In genomic region chr10:133162178-133162909, GRCh38 we compare ENCODE assay signal across 15 cellular contexts. TPM values are rescaled to one million over a fixed set of nuclear protein-coding genes. Genes with fewer than 3 reads are reported as not detected.
A peak's percentile ranks its signal among the peaks of the same experiment; 100 is the strongest.
DNase-seq lines count a peak whose midpoint lies in the region; ATAC-seq and TF ChIP-seq lines count a peak whose summit lies in the region.
"Had no signal": no experiment of that assay in that cellular context is flagged by ENCODE, and none has a peak within 500 bp of the region (broad histone marks: within the 10 kb centered on the region; RNA-seq: fewer than 3 reads in every experiment).

No MANE protein-coding gene starts in this region.

- H3K4me2 ChIP-seq in MM.1S (ENCODE audit: low read depth, low read length), result no peak overlapping the region

- no peaks in the 10 kb centered on the region for H3K9me3 ChIP-seq in upper lobe of right lung
- H3K9me3 ChIP-seq in MM.1S (replicated peaks; ENCODE audit: insufficient read depth, low read length), result no peaks in the 10 kb centered on the region
- H3K9me3 ChIP-seq in transverse colon, result no peaks in the 10 kb centered on the region
- H3K9me3 ChIP-seq: SJCRH30 had no signal

- H3F3A ChIP-seq in MM.1S (ENCODE audit: insufficient read depth, low read length), result no peaks in the 10 kb centered on the region

- no peaks in the 10 kb centered on the region for H4K20me1 ChIP-seq in MM.1S (ENCODE audit: insufficient read depth, low read length)

- H3K36me3 Mint-ChIP-seq in chondrocyte (ENCODE audit: low read depth), result no peaks in the 10 kb centered on the region
- peaks cover 7% of the 10 kb centered on the region for H3K36me3 Mint-ChIP-seq in mesothelial cell of epicardium
- no peaks in the 10 kb centered on the region for H3K36me3 Mint-ChIP-seq in activated T-cell treated with anti-CD3 and anti-CD28 coated beads, Interleukin-2, amount 50 U/mL, for 72 hours (ENCODE audit: insufficient read depth in 2 of 2)
- H3K36me3 Mint-ChIP-seq: activated naive CD8-positive, alpha-beta T cell treated with anti-CD3 and anti-CD28 coated beads, Interleukin-2, amount 10 ng/mL, durations not matched to agents 7 days and 5 days had no signal

- no peaks in the 10 kb centered on the region for H3K36me3 ChIP-seq in upper lobe of right lung
- no peaks in the 10 kb centered on the region for H3K36me3 ChIP-seq in MM.1S (replicated peaks; ENCODE audit: insufficient read depth, low read length)
- no peaks in the 10 kb centered on the region for H3K36me3 ChIP-seq in transverse colon
- H3K36me3 ChIP-seq: SJCRH30 had no signal

- H3K27ac Mint-ChIP-seq in chondrocyte (ENCODE audit: unreplicated experiment) (no peak overlapping the region), mesothelial cell of epicardium (no peak overlapping the region)
- no peak overlapping the region for H3K27ac Mint-ChIP-seq in activated T-cell treated with anti-CD3 and anti-CD28 coated beads, Interleukin-2, amount 50 U/mL, for 72 hours
- H3K27ac Mint-ChIP-seq: activated naive CD8-positive, alpha-beta T cell treated with anti-CD3 and anti-CD28 coated beads, Interleukin-2, amount 10 ng/mL, durations not matched to agents 7 days and 5 days; stimulated activated naive CD8-positive, alpha-beta T cell treated with anti-CD3 and anti-CD28 coated beads, Interleukin-15, amount 100 ng/mL, for 72 hours had no signal

- H3K4me3 ChIP-seq in upper lobe of right lung (no peak overlapping the region), MM.1S (ENCODE audit: low read length) (no peak overlapping the region), transverse colon (no peak overlapping the region)
- H3K4me3 ChIP-seq: SJCRH30 had no signal

- H3K27ac ChIP-seq in upper lobe of right lung (no peak overlapping the region), MM.1S (ENCODE audit: low read length) (no peak overlapping the region), transverse colon (no peak overlapping the region)
- H3K27ac ChIP-seq: SJCRH30 had no signal

- H3K4me3 Mint-ChIP-seq in chondrocyte (ENCODE audit: unreplicated experiment) (no peak overlapping the region), mesothelial cell of epicardium (peak overlapping the region; percentile 10)
- H3K4me3 Mint-ChIP-seq in activated T-cell treated with anti-CD3 and anti-CD28 coated beads, Interleukin-2, amount 50 U/mL, for 72 hours, result no peak overlapping the region
- H3K4me3 Mint-ChIP-seq: activated naive CD8-positive, alpha-beta T cell treated with anti-CD3 and anti-CD28 coated beads, Interleukin-2, amount 10 ng/mL, durations not matched to agents 7 days and 5 days; stimulated activated naive CD8-positive, alpha-beta T cell treated with anti-CD3 and anti-CD28 coated beads, Interleukin-15, amount 100 ng/mL, for 72 hours had no signal

- H3K4me1 ChIP-seq in upper lobe of right lung, result peaks cover 7% of the 10 kb centered on the region
- no peaks in the 10 kb centered on the region for H3K4me1 ChIP-seq in MM.1S (ENCODE audit: low read length)
- peaks cover 0 to 15% (median 12%) of the 10 kb centered on the region in 4 donors for H3K4me1 ChIP-seq in transverse colon

- H3K9me3 Mint-ChIP-seq in chondrocyte (ENCODE audit: low read depth), result no peaks in the 10 kb centered on the region
- H3K9me3 Mint-ChIP-seq in mesothelial cell of epicardium, result no peaks in the 10 kb centered on the region
- H3K9me3 Mint-ChIP-seq in activated T-cell treated with anti-CD3 and anti-CD28 coated beads, Interleukin-2, amount 50 U/mL, for 72 hours, result no peaks in the 10 kb centered on the region
- H3K9me3 Mint-ChIP-seq: activated naive CD8-positive, alpha-beta T cell treated with anti-CD3 and anti-CD28 coated beads, Interleukin-2, amount 10 ng/mL, durations not matched to agents 7 days and 5 days; stimulated activated naive CD8-positive, alpha-beta T cell treated with anti-CD3 and anti-CD28 coated beads, Interleukin-15, amount 100 ng/mL, for 72 hours had no signal

- ATAC-seq in upper lobe of right lung, result peak; percentile 13
- no peak for ATAC-seq in activated T-cell treated with anti-CD3 and anti-CD28 coated beads, Interleukin-2, amount 50 U/mL, for 72 hours (replicated peaks in 1 of 2)
- ATAC-seq: stimulated activated naive CD8-positive, alpha-beta T cell treated with anti-CD3 and anti-CD28 coated beads, Interleukin-15, amount 100 ng/mL, for 72 hours had no signal

- TF ChIP-seq CTCF in chondrocyte (IDR thresholded peaks at IDR 0.05), result no peak
- TF ChIP-seq CTCF in mesothelial cell of epicardium (IDR thresholded peaks at IDR 0.05; ENCODE audit: unreplicated experiment), result no peak
- TF ChIP-seq CTCF in upper lobe of right lung (IDR thresholded peaks at IDR 0.05), result no peak
- no peak for TF ChIP-seq CTCF in MM.1S (IDR thresholded peaks at IDR 0.05; ENCODE audit: low read length)
- no peak for TF ChIP-seq CTCF in transverse colon (IDR thresholded peaks at IDR 0.05)

- no peak for TF ChIP-seq POLR2A in transverse colon (IDR thresholded peaks at IDR 0.05)

- no peaks in the 10 kb centered on the region for H3K4me1 Mint-ChIP-seq in chondrocyte (ENCODE audit: low read depth)
- peaks cover 19% of the 10 kb centered on the region for H3K4me1 Mint-ChIP-seq in mesothelial cell of epicardium
- H3K4me1 Mint-ChIP-seq in activated T-cell treated with anti-CD3 and anti-CD28 coated beads, Interleukin-2, amount 50 U/mL, for 72 hours (ENCODE audit: low read depth), result no peaks in the 10 kb centered on the region
- H3K4me1 Mint-ChIP-seq: activated naive CD8-positive, alpha-beta T cell treated with anti-CD3 and anti-CD28 coated beads, Interleukin-2, amount 10 ng/mL, durations not matched to agents 7 days and 5 days; stimulated activated naive CD8-positive, alpha-beta T cell treated with anti-CD3 and anti-CD28 coated beads, Interleukin-15, amount 100 ng/mL, for 72 hours had no signal

- H2AFZ ChIP-seq in MM.1S (ENCODE audit: low read length), result no peak overlapping the region

- H3K79me2 ChIP-seq in MM.1S (ENCODE audit: low read length), result no peaks in the 10 kb centered on the region

- no peak overlapping the region for H3K9ac ChIP-seq in MM.1S (ENCODE audit: low read length)

- intact Hi-C loops in upper lobe of right lung (cut with DNase I), result no loop called here
- intact Hi-C loops in transverse colon (cut with DNase I; ENCODE audit: low total_unique reads), result no loop called here

- H3K9me2 ChIP-seq in MM.1S (replicated peaks; ENCODE audit: insufficient read depth, low read length), result no peaks in the 10 kb centered on the region

- in situ Hi-C loops in transverse colon (cut with MboI; ENCODE audit: low pct_ligation_motif_present in 1 of 4, low pct_unique_long_range_greater_than_20kb in 1 of 4, low sequenced_read_pairs in 3 of 4), result no loop called here

- H3K27me3 ChIP-seq in upper lobe of right lung (peaks cover 30% of the 10 kb centered on the region), MM.1S (replicated peaks; ENCODE audit: insufficient read depth, low read length) (peaks cover 32% of the 10 kb centered on the region), transverse colon (peaks cover 59% of the 10 kb centered on the region)
- H3K27me3 ChIP-seq: SJCRH30 had no signal

- WGBS in transverse colon (ENCODE audit: low coverage in 1 of 2), 2 donors, result 85% methylated on average over 21 of the region's 22 CpGs; no CpG with 5 or more reads in 1 of the 2 donors

- no peak for TF ChIP-seq EP300 in transverse colon (IDR thresholded peaks at IDR 0.05; ENCODE audit: low read depth)

- peaks cover 26% of the 10 kb centered on the region for H3K27me3 Mint-ChIP-seq in chondrocyte (ENCODE audit: low read depth)
- H3K27me3 Mint-ChIP-seq in mesothelial cell of epicardium (ENCODE audit: low read depth), result peaks cover 17% of the 10 kb centered on the region
- peaks cover 10% of the 10 kb centered on the region for H3K27me3 Mint-ChIP-seq in activated T-cell treated with anti-CD3 and anti-CD28 coated beads, Interleukin-2, amount 50 U/mL, for 72 hours (ENCODE audit: low read depth)

- peak; percentile 44 for DNase-seq in activated CD8-positive, alpha-beta memory T cell treated with anti-CD3 and anti-CD28 coated beads for 24 hours
- DNase-seq in activated CD8-positive, alpha-beta memory T cell treated with anti-CD3 and anti-CD28 coated beads, Interleukin-2, amount 50 U/mL, for 4 hours, result no peak
- DNase-seq in chondrocyte (ENCODE audit: low spot score), result peak; percentile 80
- DNase-seq in mesothelial cell of epicardium (ENCODE audit: low spot score in 2 of 2, unreplicated experiment in 2 of 2), result no peak
- peak; percentile 80 for DNase-seq in upper lobe of right lung
- no peak for DNase-seq in MM.1S
- DNase-seq in activated T-cell treated with anti-CD3 and anti-CD28 coated beads, Interleukin-2, amount 50 U/mL, for 72 hours, result no peak
- DNase-seq in transverse colon, result no peak
- DNase-seq: 8988T; activated naive CD8-positive, alpha-beta T cell treated with anti-CD3 and anti-CD28 coated beads, Interleukin-2, amount 10 ng/mL, durations not matched to agents 7 days and 5 days; cortex of kidney; HCEC 1CT; NCI-H2081; SJCRH30; stimulated activated naive CD8-positive, alpha-beta T cell treated with anti-CD3 and anti-CD28 coated beads, Interleukin-15, amount 100 ng/mL, for 72 hours had no signal

RNA-seq across cellular contexts. Expression of gene KNDC1, which starts 2.3 kb away (rescaled TPM):
- total RNA-seq in chondrocyte (0.24 to 0.72 TPM (median 0.55 TPM) in 3 replicates), mesothelial cell of epicardium (20.3 to 23.7 TPM (median 21.0 TPM) in 3 replicates), upper lobe of right lung (14.3 TPM), transverse colon (1 to 10 TPM in 1 of 4 donors, under 1 TPM in 1, not detected in 2; 0.14 to 1.2 TPM)
- total RNA-seq in activated T-cell treated with anti-CD3 and anti-CD28 coated beads, Interleukin-2, amount 50 U/mL, for 72 hours, result 1 to 10 TPM in 1 of 2 donors, under 1 TPM in 1; 0.28 to 1.2 TPM

Comparison
In these comparisons a context has a peak if more than half of its experiments do, and no peak if none do; other contexts are left out.
1. DNase-seq: peak in activated CD8-positive, alpha-beta memory T cell treated with anti-CD3 and anti-CD28 coated beads for 24 hours (single experiment), chondrocyte (single experiment) and upper lobe of right lung (single experiment); none in activated CD8-positive, alpha-beta memory T cell treated with anti-CD3 and anti-CD28 coated beads, Interleukin-2, amount 50 U/mL, for 4 hours (single experiment), mesothelial cell of epicardium (0 of 2), MM.1S (single experiment), activated T-cell treated with anti-CD3 and anti-CD28 coated beads, Interleukin-2, amount 50 U/mL, for 72 hours (0 of 2) and transverse colon (single experiment).